In genomic region chr10:105644978-105645377, GRCh38 we compare ENCODE assay signal across 25 cellular contexts.
DNase-seq lines count a peak whose midpoint lies in the region; ATAC-seq and TF ChIP-seq lines count a peak whose summit lies in the region.
"Had no signal": no experiment of that assay in that cellular context is flagged by ENCODE, and none has a peak within 500 bp of the region (broad histone marks: within the 10 kb centered on the region; RNA-seq: fewer than 3 reads in every experiment).

No MANE protein-coding gene starts in this region.

- H3K4me2 ChIP-seq in Karpas-422 (ENCODE audit: low read depth, low read length, poor library complexity, severe bottlenecking): no peak overlapping the region
- H3K4me2 ChIP-seq: BLaER1 had no signal

- H3K27ac Mint-ChIP-seq in nephron: peak overlapping the region in 2 of 3 experiments; percentile 59 to 74
- H3K27ac Mint-ChIP-seq: CD14-positive monocyte; CD4-positive, alpha-beta memory T cell; CD4-positive, CD25-positive, alpha-beta regulatory T cell; CD8-positive, alpha-beta memory T cell had no signal

- H2AFZ ChIP-seq in Karpas-422 (ENCODE audit: low read length): no peak overlapping the region

- H3K4me3 Mint-ChIP-seq in nephron: no peak overlapping the region
- H3K4me3 Mint-ChIP-seq: CD14-positive monocyte; CD4-positive, alpha-beta memory T cell; CD4-positive, CD25-positive, alpha-beta regulatory T cell; CD8-positive, alpha-beta memory T cell had no signal

- H3K27me3 ChIP-seq in colonic mucosa: no peaks in the 10 kb centered on the region
- H3K27me3 ChIP-seq in sigmoid colon: no peaks in the 10 kb centered on the region
- no peaks in the 10 kb centered on the region for H3K27me3 ChIP-seq in Karpas-422 (ENCODE audit: low read length)
- H3K27me3 ChIP-seq: BE2C, BLaER1 had no signal

- no peaks in the 10 kb centered on the region for H3K36me3 Mint-ChIP-seq in nephron (ENCODE audit: low read depth)
- H3K36me3 Mint-ChIP-seq: CD14-positive monocyte; CD4-positive, alpha-beta memory T cell; CD4-positive, CD25-positive, alpha-beta regulatory T cell; CD8-positive, alpha-beta memory T cell had no signal

- H3K27me3 Mint-ChIP-seq in nephron (ENCODE audit: low read depth): no peaks in the 10 kb centered on the region
- H3K27me3 Mint-ChIP-seq: CD4-positive, alpha-beta memory T cell; CD4-positive, CD25-positive, alpha-beta regulatory T cell; CD8-positive, alpha-beta memory T cell had no signal

- TF ChIP-seq CTCF in colonic mucosa (IDR thresholded peaks at IDR 0.05): no peak
- TF ChIP-seq CTCF in nephron (IDR thresholded peaks at IDR 0.05; ENCODE audit: unreplicated experiment in 3 of 3): no peak
- no peak for TF ChIP-seq CTCF in sigmoid colon (IDR thresholded peaks at IDR 0.05)

- no peaks in the 10 kb centered on the region for H4K20me1 ChIP-seq in Karpas-422 (ENCODE audit: insufficient read depth, low read depth, low read length)
- H4K20me1 ChIP-seq: BLaER1 had no signal

- H3K9me3 Mint-ChIP-seq in nephron: no peaks in the 10 kb centered on the region

- no peak for TF ChIP-seq EP300 in sigmoid colon (IDR thresholded peaks at IDR 0.05)

- H3K27ac ChIP-seq in colonic mucosa (no peak overlapping the region), sigmoid colon (no peak overlapping the region), Karpas-422 (ENCODE audit: low read length) (no peak overlapping the region)
- H3K27ac ChIP-seq: BLaER1 had no signal

- no peaks in the 10 kb centered on the region for H3K36me3 ChIP-seq in colonic mucosa
- H3K36me3 ChIP-seq in sigmoid colon: no peaks in the 10 kb centered on the region
- H3K36me3 ChIP-seq in Karpas-422 (ENCODE audit: insufficient read depth, low read length): no peaks in the 10 kb centered on the region
- H3K36me3 ChIP-seq: BE2C, BLaER1 had no signal

- H3K79me2 ChIP-seq in Karpas-422 (ENCODE audit: low read length): no peaks in the 10 kb centered on the region

- H3K9ac ChIP-seq in colonic mucosa (ENCODE audit: low read depth in 2 of 2, low read length in 2 of 2) (no peak overlapping the region), Karpas-422 (ENCODE audit: low read length) (no peak overlapping the region)
- H3K9ac ChIP-seq: BLaER1 had no signal

- peaks cover 42% of the 10 kb centered on the region for H3K4me1 Mint-ChIP-seq in nephron
- H3K4me1 Mint-ChIP-seq: CD14-positive monocyte; CD4-positive, alpha-beta memory T cell; CD4-positive, CD25-positive, alpha-beta regulatory T cell; CD8-positive, alpha-beta memory T cell had no signal

- peak; percentile 84 for ATAC-seq in sciatic nerve
- no peak for ATAC-seq in HG03025 (IDR thresholded peaks at IDR 0.05; ENCODE audit: low FRiP score, unreplicated experiment)
- ATAC-seq: GM12878 had no signal

- H3K4me1 ChIP-seq in colonic mucosa (peaks cover 12% of the 10 kb centered on the region), sigmoid colon (no peaks in the 10 kb centered on the region), Karpas-422 (ENCODE audit: low read length) (peaks cover 15% of the 10 kb centered on the region)
- H3K4me1 ChIP-seq: BE2C had no signal

- H3K4me3 ChIP-seq in colonic mucosa (no peak overlapping the region), sigmoid colon (no peak overlapping the region), Karpas-422 (ENCODE audit: low read length) (no peak overlapping the region)
- H3K4me3 ChIP-seq: BLaER1, GM12878 had no signal

- H3K9me3 ChIP-seq in colonic mucosa (no peaks in the 10 kb centered on the region), sigmoid colon (no peaks in the 10 kb centered on the region), Karpas-422 (ENCODE audit: low read length) (peaks cover 12% of the 10 kb centered on the region)
- H3K9me3 ChIP-seq: BE2C, BLaER1 had no signal

- 0 out of 2 replicates have a peak, but pooled peaks cover 2% of the 10 kb centered on the region for H3K9me2 ChIP-seq in Karpas-422 (replicated peaks; ENCODE audit: insufficient read depth, low read length)

- no peak for TF ChIP-seq POLR2A in sigmoid colon (IDR thresholded peaks at IDR 0.05)

- intact Hi-C loops in colonic mucosa (cut with DNase I) (no loop called here), sciatic nerve (cut with DNase I) (no loop called here), sigmoid colon (cut with DNase I) (no loop called here)

- DNase-seq in colonic mucosa: peak; percentile 23
- DNase-seq in sciatic nerve (ENCODE audit: low spot score): no peak
- DNase-seq in sigmoid colon: no peak
- DNase-seq in NCI-H146 (lab: John Stamatoyannopoulos, UW): no peak
- DNase-seq in Karpas-422: no peak
- DNase-seq: 8988T; ACHN; BE2C; C1 segment of cervical spinal cord; CD4-positive, alpha-beta memory T cell; CD4-positive, CD25-positive, alpha-beta regulatory T cell; CD8-positive, alpha-beta memory T cell; COR-L47; DMS 273 treated with DMSO at 0.1 percent for 48 hours; DMS153; DMS53; DMS79; DND-41; EL; GDM1 had no signal

- WGBS in sigmoid colon, 2 donors: 72 to 73% methylated on average over 2 of the region's 2 CpGs
